11 cellular contexts compared by ENCODE assay signal in genomic region chr3:194395201-194395600, GRCh38. TPM values are rescaled to one million over a fixed set of nuclear protein-coding genes. Genes with fewer than 3 reads are reported as not detected.
DNase-seq lines count a peak whose midpoint lies in the region; ATAC-seq and TF ChIP-seq lines count a peak whose summit lies in the region.
"Had no signal": no experiment of that assay in that cellular context is flagged by ENCODE, and none has a peak within 500 bp of the region (broad histone marks: within the 10 kb centered on the region; RNA-seq: fewer than 3 reads in every experiment).

No MANE protein-coding gene starts in this region.

- intact Hi-C loops in IMR-90 (cut with micrococcal nuclease), result no loop called here

- H2BK15ac ChIP-seq in IMR-90 (ENCODE audit: low read depth, low read length), result no peak overlapping the region

- POLR2A ChIA-PET in IMR-90 (lab: Charles Lee; ENCODE audit: unreplicated experiment), result no interaction called here
- POLR2A ChIA-PET in activated CD4-positive, alpha-beta T cell treated with anti-CD3 and anti-CD28 coated beads, Interleukin-2, amount 10 ng/mL, durations not matched to agents 7 days and 5 days (lab: Charles Lee), result no interaction called here

- CTCF ChIA-PET in IMR-90 (lab: Yijun Ruan, JAX), result interaction anchor here (1.0 to 1.3 kb wide), 2 partner anchors 51 to 61 kb away, joined by 3 to 7 read pairs; no protein-coding TSS in a partner anchor
- CTCF ChIA-PET in activated CD4-positive, alpha-beta T cell treated with anti-CD3 and anti-CD28 coated beads, Interleukin-2, amount 10 ng/mL, durations not matched to agents 7 days and 5 days (lab: Charles Lee), result interaction anchor here (0.6 to 2.3 kb wide), 7 partner anchors 9 to 312 kb away, joined by 3 to 11 read pairs (median 4); partner anchors contain the start of gene TMEM44

- no peak overlapping the region for H3K23ac ChIP-seq in IMR-90 (ENCODE audit: low read depth, low read length)

- H3K14ac ChIP-seq in IMR-90 (replicated peaks; ENCODE audit: low read depth, low read length), result no peak overlapping the region

- H3K27ac ChIP-seq in BLaER1 treated with 17β-estradiol and CSF1 and Interleukin-3, amounts not matched to agents 10 nM and 100 nM, result peak overlapping the region in 3 of 11 experiments; percentile 83 to 87 (median 85); a peak in 5 of 22 replicates
- H3K27ac ChIP-seq in IMR-90 (ENCODE audit: insufficient read depth, low read length), result no peak overlapping the region

- in situ Hi-C loops in IMR-90 (cut with MboI; ENCODE audit: low sequenced_read_pairs), result no loop called here

- BruUV-seq in IMR-90 (replicated peaks; lab: Mats Ljungman, UMichigan), result no TSS peak

- no peak overlapping the region for H3K18ac ChIP-seq in IMR-90 (ENCODE audit: low read depth, low read length)

- H3K9me3 ChIP-seq in BLaER1 treated with 17β-estradiol and CSF1 and Interleukin-3, amounts not matched to agents 10 nM and 100 nM (replicated peaks in 1 of 11), result peaks cover 15 to 26% (median 20%) of the 10 kb centered on the region in 11 experiments
- no peaks in the 10 kb centered on the region; the same call in none of the 2 replicates for H3K9me3 ChIP-seq in IMR-90 (ENCODE audit: control insufficient read depth, insufficient read depth, low read length)

- peaks cover 47 to 59% (median 58%) of the 10 kb centered on the region in 10 experiments for H3K4me1 ChIP-seq in BLaER1 treated with 17β-estradiol and CSF1 and Interleukin-3, amounts not matched to agents 10 nM and 100 nM
- peaks cover 9% of the 10 kb centered on the region for H3K4me1 ChIP-seq in IMR-90 (ENCODE audit: control insufficient read depth, insufficient read depth, low read length)

- H2AK5ac ChIP-seq in IMR-90 (ENCODE audit: low read depth, low read length), result no peak overlapping the region

- H3K9me3 Mint-ChIP-seq in immature natural killer cell, result peaks cover 0 to 2% (median 0%) of the 10 kb centered on the region in 6 donors
- H3K9me3 Mint-ChIP-seq in activated CD4-positive, alpha-beta T cell treated with anti-CD3 and anti-CD28 coated beads, Interleukin-2, amount 10 ng/mL, durations not matched to agents 7 days and 5 days, result peaks cover 11% of the 10 kb centered on the region

- H3K4me1 Mint-ChIP-seq in immature natural killer cell, result peaks cover 36 to 39% of the 10 kb centered on the region in 2 donors
- peaks cover 54% of the 10 kb centered on the region for H3K4me1 Mint-ChIP-seq in activated CD4-positive, alpha-beta T cell treated with anti-CD3 and anti-CD28 coated beads, Interleukin-2, amount 10 ng/mL, durations not matched to agents 7 days and 5 days

- H3K9me1 ChIP-seq in IMR-90 (ENCODE audit: insufficient read depth, low read length), result 0 out of 2 replicates have a peak, but pooled peaks cover 3% of the 10 kb centered on the region

- peaks cover 0 to 5% (median 0%) of the 10 kb centered on the region in 11 experiments; a peak in 2 of 22 replicates for H3K36me3 ChIP-seq in BLaER1 treated with 17β-estradiol and CSF1 and Interleukin-3, amounts not matched to agents 10 nM and 100 nM
- H3K36me3 ChIP-seq in IMR-90 (ENCODE audit: control insufficient read depth, insufficient read depth, low read length), result no peaks in the 10 kb centered on the region

- 33% methylated on average over 1 of the region's 5 CpGs; no CpG with 5 or more reads in 1 of the 2 experiments for WGBS in IMR-90 (ENCODE audit: extremely low coverage in 2 of 2, insufficient read length in 1 of 2), 2 experiments

- TF ChIP-seq CTCF in IMR-90 (conservative IDR thresholded peaks at IDR 0.05; ENCODE audit: low read depth, low read length), result no peak

- H2AK9ac ChIP-seq in IMR-90 (replicated peaks; ENCODE audit: low read depth, low read length, poor library complexity), result no peak overlapping the region

- H2AFZ ChIP-seq in IMR-90 (replicated peaks; ENCODE audit: low read length, poor library complexity), result no peak overlapping the region

- peaks cover 0 to 14% (median 0%) of the 10 kb centered on the region in 11 experiments; a peak in 2 of 22 replicates for H4K20me1 ChIP-seq in BLaER1 treated with 17β-estradiol and CSF1 and Interleukin-3, amounts not matched to agents 10 nM and 100 nM
- no peaks in the 10 kb centered on the region; the same call in 1 of the 2 replicates for H4K20me1 ChIP-seq in IMR-90 (ENCODE audit: insufficient read depth, low read length)

- H3K36me3 Mint-ChIP-seq in immature natural killer cell, result no peaks in the 10 kb centered on the region
- H3K36me3 Mint-ChIP-seq in activated CD4-positive, alpha-beta T cell treated with anti-CD3 and anti-CD28 coated beads, Interleukin-2, amount 10 ng/mL, durations not matched to agents 7 days and 5 days (ENCODE audit: low read depth), result peaks cover 8% of the 10 kb centered on the region

- H3K79me1 ChIP-seq in IMR-90 (ENCODE audit: low read depth in 1 of 2, low read length in 2 of 2), result no peaks in the 10 kb centered on the region

- no peak overlapping the region for H4K5ac ChIP-seq in IMR-90 (ENCODE audit: low read depth, low read length)

- dilution Hi-C loops in IMR-90 (cut with HindIII; ENCODE audit: low sequenced_read_pairs, unreplicated experiment), result no loop called here

- H3K56ac ChIP-seq in IMR-90 (ENCODE audit: extremely low read depth, insufficient read depth, low read length), result no peak overlapping the region

- peaks cover 0 to 17% (median 11%) of the 10 kb centered on the region in 3 donors for H3K27me3 Mint-ChIP-seq in immature natural killer cell (ENCODE audit: low read depth in 3 of 3)
- peaks cover 32% of the 10 kb centered on the region for H3K27me3 Mint-ChIP-seq in activated CD4-positive, alpha-beta T cell treated with anti-CD3 and anti-CD28 coated beads, Interleukin-2, amount 10 ng/mL, durations not matched to agents 7 days and 5 days

- DNase-seq in IMR-90 (peak; percentile 48), SW480 (ENCODE audit: low spot score) (peak; percentile 79), immature natural killer cell (no peak), AG08395 (ENCODE audit: low spot score) (no peak), H4 (ENCODE audit: low spot score) (no peak)
- no peak for DNase-seq in activated CD4-positive, alpha-beta T cell treated with anti-CD3 and anti-CD28 coated beads, Interleukin-2, amount 10 ng/mL, durations not matched to agents 7 days and 5 days
- DNase-seq: amniotic stem cell, nephron progenitor cell had no signal

- no peak overlapping the region for H4K8ac ChIP-seq in IMR-90 (ENCODE audit: low read depth in 2 of 2, low read length in 2 of 2)

- peak overlapping the region in 3 of 5 donors; percentile 13 to 21 (median 19) for H3K4me3 Mint-ChIP-seq in immature natural killer cell
- H3K4me3 Mint-ChIP-seq in activated CD4-positive, alpha-beta T cell treated with anti-CD3 and anti-CD28 coated beads, Interleukin-2, amount 10 ng/mL, durations not matched to agents 7 days and 5 days, result no peak overlapping the region

- H2BK120ac ChIP-seq in IMR-90 (ENCODE audit: low read depth, low read length), result no peak overlapping the region

- H2BK20ac ChIP-seq in IMR-90 (ENCODE audit: low read depth, low read length), result no peak overlapping the region

- H3K9ac ChIP-seq in BLaER1 treated with 17β-estradiol and CSF1 and Interleukin-3, amounts not matched to agents 10 nM and 100 nM, result peak overlapping the region in 2 of 11 experiments; percentile 77 to 78; a peak in 3 of 22 replicates
- H3K9ac ChIP-seq in IMR-90 (ENCODE audit: low read depth, low read length), result no peak overlapping the region

- peaks cover 17 to 37% (median 26%) of the 10 kb centered on the region in 11 experiments for H3K27me3 ChIP-seq in BLaER1 treated with 17β-estradiol and CSF1 and Interleukin-3, amounts not matched to agents 10 nM and 100 nM
- H3K27me3 ChIP-seq in IMR-90 (ENCODE audit: control insufficient read depth, insufficient read depth, low read length), result peaks cover 21% of the 10 kb centered on the region

- no peak for ATAC-seq in IMR-90 (ENCODE audit: low read depth)
- ATAC-seq in activated CD4-positive, CD25-positive, alpha-beta regulatory T cell treated with anti-CD3 and anti-CD28 coated beads, Interleukin-2, amount 50 U/mL, for 24 hours, result no peak

- no peak overlapping the region for H3K4ac ChIP-seq in IMR-90 (ENCODE audit: low read depth, low read length)

- no peak for TF ChIP-seq RAD21 in IMR-90 (IDR thresholded peaks at IDR 0.05; ENCODE audit: low read length)

- H3K4me3 ChIP-seq in BLaER1 treated with 17β-estradiol and CSF1 and Interleukin-3, amounts not matched to agents 10 nM and 100 nM, result peak overlapping the region in 2 of 10 experiments; percentile 46 to 58; a peak in 1 of 20 replicates
- H3K4me3 ChIP-seq in IMR-90 (ENCODE audit: insufficient read depth, low read depth, low read length), result no peak overlapping the region

- no peak overlapping the region for H2BK5ac ChIP-seq in IMR-90 (ENCODE audit: low read depth, low read length, poor library complexity, severe bottlenecking)

- H3K4me2 ChIP-seq in BLaER1 treated with 17β-estradiol and CSF1 and Interleukin-3, amounts not matched to agents 10 nM and 100 nM, result peak overlapping the region; percentile 93 to 99 (median 98)
- H3K4me2 ChIP-seq in IMR-90 (ENCODE audit: low read depth, low read length), result no peak overlapping the region

- H3K27ac Mint-ChIP-seq in immature natural killer cell, result no peak overlapping the region
- H3K27ac Mint-ChIP-seq in activated CD4-positive, alpha-beta T cell treated with anti-CD3 and anti-CD28 coated beads, Interleukin-2, amount 10 ng/mL, durations not matched to agents 7 days and 5 days, result no peak overlapping the region

- H4K91ac ChIP-seq in IMR-90 (ENCODE audit: insufficient read depth, low read depth, low read length), result no peak overlapping the region

- TF ChIP-seq POLR2A in IMR-90 (IDR thresholded peaks at IDR 0.05; ENCODE audit: low read depth, low read length), result no peak

RNA-seq across cellular contexts. Expression of gene GP5, which starts 3.9 kb away (rescaled TPM):
- total RNA-seq in IMR-90 (2012; rRNA removed), result under 0.01 TPM in 2 replicates
- polyA plus RNA-seq in IMR-90 (2012; rRNA removed) (0.12 and 0.16 TPM in 2 replicates), immature natural killer cell (under 1 TPM in 2 of 3 donors, not detected in 1; 0.20 to 0.37 TPM)
- 0.01 and 0.09 TPM in 2 replicates for polyA plus RNA-seq in IMR-90 (2012; cell fraction: cytosol; rRNA removed)
- 0.34 and 0.40 TPM in 2 replicates for polyA plus RNA-seq in IMR-90 (2012; cell fraction: nucleus; rRNA removed; ENCODE audit: low replicate concordance)
- total RNA-seq in H4 (2014; rRNA removed; shearing (Covaris generic)), result not detected in 2 replicates
- total RNA-seq in activated CD4-positive, alpha-beta T cell treated with anti-CD3 and anti-CD28 coated beads, Interleukin-2, amount 10 ng/mL, durations not matched to agents 7 days and 5 days, result 1 to 10 TPM; 1.1 to 1.3 TPM

RNA-seq across cellular contexts. Expression of gene LRRC15, which starts 25.7 kb away (rescaled TPM):
- total RNA-seq in IMR-90 (2012; rRNA removed), result 2.5 and 3.3 TPM in 2 replicates
- polyA plus RNA-seq in IMR-90 (2012; rRNA removed) (9.0 and 9.7 TPM in 2 replicates), immature natural killer cell (not detected)
- polyA plus RNA-seq in IMR-90 (2012; cell fraction: cytosol; rRNA removed), result 3.9 and 6.9 TPM in 2 replicates
- 4.2 TPM in 2 replicates for polyA plus RNA-seq in IMR-90 (2012; cell fraction: nucleus; rRNA removed; ENCODE audit: low replicate concordance)
- total RNA-seq in H4 (2014; rRNA removed; shearing (Covaris generic)), result 5.8 and 6.0 TPM in 2 replicates
- not detected for total RNA-seq in activated CD4-positive, alpha-beta T cell treated with anti-CD3 and anti-CD28 coated beads, Interleukin-2, amount 10 ng/mL, durations not matched to agents 7 days and 5 days
- total RNA-seq: T-helper 1 cell treated with Interleukin-12 subunit alpha and Interleukin-12 subunit beta and Interleukin-4 antibody, amounts not matched to agents 30 ng/mL and 1 ng/mL, for 36 hours had no signal

RNA-seq across cellular contexts. Expression of gene CPN2, which starts 44.1 kb away (rescaled TPM):
- not detected in 2 replicates for total RNA-seq in IMR-90 (2012; rRNA removed)
- polyA plus RNA-seq in IMR-90 (2012; rRNA removed) (0.07 TPM in 2 replicates), immature natural killer cell (not detected)
- polyA plus RNA-seq in IMR-90 (2012; cell fraction: cytosol; rRNA removed), result 0.10 TPM in 1 of 2 replicates, not detected in the other
- polyA plus RNA-seq in IMR-90 (2012; cell fraction: nucleus; rRNA removed; ENCODE audit: low replicate concordance), result 0.11 and 0.21 TPM in 2 replicates
- not detected in 2 replicates for total RNA-seq in H4 (2014; rRNA removed; shearing (Covaris generic))
- total RNA-seq in activated CD4-positive, alpha-beta T cell treated with anti-CD3 and anti-CD28 coated beads, Interleukin-2, amount 10 ng/mL, durations not matched to agents 7 days and 5 days, result not detected
- total RNA-seq: T-helper 1 cell treated with Interleukin-12 subunit alpha and Interleukin-12 subunit beta and Interleukin-4 antibody, amounts not matched to agents 30 ng/mL and 1 ng/mL, for 36 hours had no signal

Comparison
In these comparisons a context has a peak if more than half of its experiments do, and no peak if none do; other contexts are left out.
1. DNase-seq: peak in IMR-90 (single experiment) and SW480 (single experiment); none in immature natural killer cell (0 of 3), AG08395 (single experiment), H4 (single experiment) and activated CD4-positive, alpha-beta T cell treated with anti-CD3 and anti-CD28 coated beads, Interleukin-2, amount 10 ng/mL, durations not matched to agents 7 days and 5 days (single experiment).